ENCODE assay signal across 9 cellular contexts in the genomic region with DNA sequence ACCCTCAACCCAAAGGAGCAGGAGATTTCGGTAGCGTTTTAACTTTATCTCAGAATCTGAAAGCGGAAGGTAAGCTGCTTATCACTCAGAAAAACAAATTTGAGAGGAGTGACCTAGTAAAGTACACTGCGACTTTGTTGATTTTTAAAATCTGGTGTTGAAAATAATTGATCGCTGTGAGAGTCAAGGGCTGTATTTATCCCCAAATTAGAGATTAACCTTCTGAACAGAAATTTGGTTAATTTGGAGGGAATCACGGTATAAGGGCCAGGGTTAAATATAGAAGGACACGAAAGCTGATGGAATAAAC. TPM values are rescaled to one million over a fixed set of nuclear protein-coding genes. Genes with fewer than 3 reads are reported as not detected.
DNase-seq lines count a peak whose midpoint lies in the region; ATAC-seq and TF ChIP-seq lines count a peak whose summit lies in the region.
"Had no signal": no experiment of that assay in that cellular context is flagged by ENCODE, and none has a peak within 500 bp of the region (broad histone marks: within the 10 kb centered on the region; RNA-seq: fewer than 3 reads in every experiment).

No MANE protein-coding gene starts in this region.

- H3K18ac ChIP-seq in H9 (ENCODE audit: insufficient read length, low read depth, low read length), result no peak overlapping the region

- no peak overlapping the region for H3K56ac ChIP-seq in H9 (ENCODE audit: insufficient read length, low read depth, low read length)

- no peak overlapping the region for H4K91ac ChIP-seq in H9 (ENCODE audit: insufficient read length, low read depth, low read length)

- H3K36me3 Mint-ChIP-seq in H9 (ENCODE audit: insufficient read depth in 1 of 3, low read depth in 3 of 3), result peaks cover 0 to 8% (median 4%) of the 10 kb centered on the region in 3 experiments; a peak in 5 of 7 replicates
- no peaks in the 10 kb centered on the region for H3K36me3 Mint-ChIP-seq in activated naive CD8-positive, alpha-beta T cell treated with anti-CD3 and anti-CD28 coated beads for 36 hours

- H3K27me3 ChIP-seq in H9 (ENCODE audit: insufficient read depth, low read length) (no peaks in the 10 kb centered on the region), iPS-15b (ENCODE audit: control insufficient read depth, insufficient read depth, low read length) (no peaks in the 10 kb centered on the region), smooth muscle cell (ENCODE audit: low read depth) (no peaks in the 10 kb centered on the region)

- H2AK5ac ChIP-seq in H9 (ENCODE audit: insufficient read length, low read length), result no peak overlapping the region

- no peak overlapping the region for H2BK5ac ChIP-seq in H9 (ENCODE audit: insufficient read length, low read length)

- H2BK12ac ChIP-seq in H9 (ENCODE audit: insufficient read length, low read depth, low read length), result no peak overlapping the region

- H2AFZ ChIP-seq in H9 (ENCODE audit: low read length) (no peak overlapping the region), smooth muscle cell (ENCODE audit: low read depth) (peak overlapping the region; percentile 60)

- H4K5ac ChIP-seq in H9 (ENCODE audit: insufficient read length, low read depth, low read length), result no peak overlapping the region

- H3K4me2 ChIP-seq in H9 (ENCODE audit: insufficient read depth, insufficient read length, low read length) (peak overlapping the region; percentile 42), smooth muscle cell (peak overlapping the region; percentile 81)

- H3K27me3 Mint-ChIP-seq in H9 (ENCODE audit: low read depth), result no peaks in the 10 kb centered on the region
- H3K27me3 Mint-ChIP-seq in activated naive CD8-positive, alpha-beta T cell treated with anti-CD3 and anti-CD28 coated beads for 36 hours, result peaks cover 49% of the 10 kb centered on the region

- peak overlapping the region in 1 of 3 experiments; percentile 76; a peak in 4 of 7 replicates for H3K27ac Mint-ChIP-seq in H9
- no peak overlapping the region for H3K27ac Mint-ChIP-seq in activated naive CD8-positive, alpha-beta T cell treated with anti-CD3 and anti-CD28 coated beads for 36 hours

- no peak overlapping the region for H3K14ac ChIP-seq in H9 (ENCODE audit: insufficient read depth, low read length)

- H3K4ac ChIP-seq in H9 (ENCODE audit: low read depth, low read length), result no peak overlapping the region

- H3K9ac ChIP-seq in H9 (ENCODE audit: extremely low read depth, insufficient read length, low read length) (no peak overlapping the region), iPS-15b (ENCODE audit: low read depth, low read length) (no peak overlapping the region), smooth muscle cell (ENCODE audit: low read depth) (peak overlapping the region; percentile 8)

- no peaks in the 10 kb centered on the region for H3K36me3 ChIP-seq in iPS-15b (ENCODE audit: control insufficient read depth, insufficient read depth, low read length)
- H3K36me3 ChIP-seq in smooth muscle cell (ENCODE audit: low read depth), result no peaks in the 10 kb centered on the region

- no peak overlapping the region for H3T11ph ChIP-seq in H9 (ENCODE audit: low read length)

- H4K8ac ChIP-seq in H9 (replicated peaks; ENCODE audit: insufficient read length, low read depth, low read length), result no peak overlapping the region

- H3K4me3 Mint-ChIP-seq in H9, result peak overlapping the region; percentile 51 to 67
- peak overlapping the region; percentile 57 for H3K4me3 Mint-ChIP-seq in activated naive CD8-positive, alpha-beta T cell treated with anti-CD3 and anti-CD28 coated beads for 36 hours

- DNase-seq in H9 (no peak), smooth muscle cell (lab: John Stamatoyannopoulos, UW; ENCODE audit: unreplicated experiment) (no peak), GOT3 (lab: John Stamatoyannopoulos, UW) (no peak), amniotic stem cell (lab: John Stamatoyannopoulos, UW) (no peak), nucleus accumbens (lab: John Stamatoyannopoulos, UW) (no peak)
- no peak for DNase-seq in activated naive CD8-positive, alpha-beta T cell treated with anti-CD3 and anti-CD28 coated beads for 36 hours
- DNase-seq: NCI-H2171 had no signal

- peak overlapping the region; percentile 36 for H3K4me3 ChIP-seq in iPS-15b (ENCODE audit: low read depth, low read length)
- H3K4me3 ChIP-seq in smooth muscle cell, result peak overlapping the region; percentile 41

- H3K9me3 ChIP-seq in H9 (ENCODE audit: control insufficient read depth, low read depth, low read length) (no peaks in the 10 kb centered on the region), iPS-15b (ENCODE audit: control insufficient read depth, insufficient read depth, low read length) (no peaks in the 10 kb centered on the region), smooth muscle cell (replicated peaks; ENCODE audit: low read depth) (no peaks in the 10 kb centered on the region)

- no peak overlapping the region for H3K27ac ChIP-seq in H9 (ENCODE audit: insufficient read length, low read depth, low read length)
- peak overlapping the region; percentile 11 for H3K27ac ChIP-seq in smooth muscle cell (ENCODE audit: low read depth)

- H3K4me1 ChIP-seq in H9 (ENCODE audit: insufficient read depth, low read length) (no peaks in the 10 kb centered on the region; the same call in 1 of the 2 replicates), iPS-15b (ENCODE audit: control insufficient read depth, insufficient read depth, low read length) (peaks cover 3% of the 10 kb centered on the region), smooth muscle cell (ENCODE audit: low read depth) (peaks cover 22% of the 10 kb centered on the region)

- H4K20me1 ChIP-seq in H9 (ENCODE audit: control insufficient read depth, insufficient read depth, insufficient read length) (no peaks in the 10 kb centered on the region), smooth muscle cell (ENCODE audit: low read depth) (no peaks in the 10 kb centered on the region)

- no peak for ATAC-seq in HG03378 (IDR thresholded peaks at IDR 0.05; ENCODE audit: unreplicated experiment)

- H3K79me1 ChIP-seq in H9 (ENCODE audit: insufficient read depth, low read depth, low read length, poor library complexity, severe bottlenecking), result no peaks in the 10 kb centered on the region

- H2BK15ac ChIP-seq in H9 (ENCODE audit: low read depth, low read length), result no peak overlapping the region

- H3K4me1 Mint-ChIP-seq in H9, result peaks cover 13 to 27% of the 10 kb centered on the region in 2 experiments
- H3K4me1 Mint-ChIP-seq in activated naive CD8-positive, alpha-beta T cell treated with anti-CD3 and anti-CD28 coated beads for 36 hours, result peaks cover 10% of the 10 kb centered on the region

- H3K23me2 ChIP-seq in H9 (ENCODE audit: insufficient read length, low read depth, low read length, poor library complexity, severe bottlenecking), result no peaks in the 10 kb centered on the region

- no peak overlapping the region for H2BK120ac ChIP-seq in H9 (ENCODE audit: low read depth, low read length, poor library complexity, severe bottlenecking)

- no peaks in the 10 kb centered on the region for H3K79me2 ChIP-seq in H9 (ENCODE audit: insufficient read depth, low read length)
- H3K79me2 ChIP-seq in smooth muscle cell (ENCODE audit: low read depth), result no peaks in the 10 kb centered on the region

- no peak overlapping the region for H2BK20ac ChIP-seq in H9 (ENCODE audit: low read depth, low read length, poor library complexity, severe bottlenecking)

- no peak overlapping the region for H3K23ac ChIP-seq in H9 (ENCODE audit: insufficient read length, low read depth, low read length)

- H3F3A ChIP-seq in smooth muscle cell (ENCODE audit: low read depth), result no peaks in the 10 kb centered on the region

- TF ChIP-seq CTCF in H9 (conservative IDR thresholded peaks at IDR 0.05), result no peak
- TF ChIP-seq CTCF in smooth muscle cell (IDR thresholded peaks at IDR 0.05; ENCODE audit: borderline replicate concordance, insufficient read depth, poor library complexity, severe bottlenecking), result no peak

- WGBS in H9 (ENCODE audit: extremely low coverage, insufficient read length, low lambda C conversion rate), result no CpG with 5 or more reads among the region's 7 CpGs
- 47% methylated on average over 7 of the region's 7 CpGs for WGBS in smooth muscle cell (ENCODE audit: low lambda C conversion rate)

- peaks cover 40 to 54% of the 10 kb centered on the region in 2 experiments for H3K9me3 Mint-ChIP-seq in H9
- H3K9me3 Mint-ChIP-seq in activated naive CD8-positive, alpha-beta T cell treated with anti-CD3 and anti-CD28 coated beads for 36 hours, result no peaks in the 10 kb centered on the region

RNA-seq across cellular contexts. Expression of a gene that starts 0.2 kb away (rescaled TPM):
- 4.7 and 6.9 TPM in 2 replicates for total RNA-seq in H9 (2021)
- total RNA-seq in activated naive CD8-positive, alpha-beta T cell treated with anti-CD3 and anti-CD28 coated beads for 36 hours, result under 1 TPM; 0.04 to 0.38 TPM
- 2.5 and 3.0 TPM in 2 replicates for total RNA-seq in smooth muscle cell
- 2.1 and 3.1 TPM in 2 replicates for polyA plus RNA-seq in smooth muscle cell
